In genomic region chr3:4449043-4449803, GRCh38 we compare ENCODE assay signal across 20 cellular contexts.
"Had no signal": no experiment of that assay in that cellular context is flagged by ENCODE, and none has a peak within 500 bp of the region (broad histone marks: within the 10 kb centered on the region; RNA-seq: fewer than 3 reads in every experiment).

No MANE protein-coding gene starts in this region.

- H3K4me1 ChIP-seq: foreskin keratinocyte, pancreas, suprapubic skin, thyroid gland, upper lobe of left lung, uterus had no signal

- H3K36me3 ChIP-seq: pancreas, uterus had no signal

- H3K9me3 Mint-ChIP-seq: naive B cell; nephron; stimulated activated naive B cell treated with anti-CD40 and anti-IgM and Interleukin-4, amounts not matched to agents 10 μg/mL and 1 μg/mL and 100 μg/mL, for 72 hours had no signal

- H3K27me3 Mint-ChIP-seq: naive B cell; progenitor cell of endocrine pancreas; stimulated activated naive B cell treated with anti-CD40 and anti-IgM and Interleukin-4, amounts not matched to agents 10 μg/mL and 1 μg/mL and 100 μg/mL, for 72 hours had no signal

- DNase-seq: foreskin keratinocyte; head of caudate nucleus; hippocampal formation; left colon; left ventricle myocardium superior; mesenchymal stem cell; naive B cell; occipital lobe; pancreas; right cardiac atrium; stimulated activated CD4-positive, alpha-beta T cell treated with anti-CD3 and anti-CD28 coated beads, Interleukin-4, amount 100 ng/mL, for 1 hour; stimulated activated naive B cell treated with anti-CD40 and anti-IgM and Interleukin-4, amounts not matched to agents 10 μg/mL and 1 μg/mL and 100 μg/mL, for 72 hours; thyroid gland; upper lobe of left lung; uterus had no signal

- H3K4me1 Mint-ChIP-seq: nephron had no signal

- ATAC-seq: foreskin keratinocyte; left colon; left ventricle myocardium superior; pancreas; right cardiac atrium; stimulated activated naive B cell treated with anti-CD40 and anti-IgM and Interleukin-4, amounts not matched to agents 10 μg/mL and 1 μg/mL and 100 μg/mL, for 72 hours had no signal

- H3K27me3 ChIP-seq: foreskin keratinocyte, pancreas, suprapubic skin, thyroid gland, upper lobe of left lung, uterus had no signal

- H3K27ac Mint-ChIP-seq: progenitor cell of endocrine pancreas; stimulated activated naive B cell treated with anti-CD40 and anti-IgM and Interleukin-4, amounts not matched to agents 10 μg/mL and 1 μg/mL and 100 μg/mL, for 72 hours had no signal

- FAIRE-seq: pancreas had no signal

- H3K27ac ChIP-seq: foreskin keratinocyte, pancreas, suprapubic skin, thyroid gland, upper lobe of left lung, uterus had no signal

- H3K4me2 ChIP-seq: smooth muscle cell had no signal

- H3K4me3 ChIP-seq: lung, pancreas, smooth muscle cell, suprapubic skin, thyroid gland, upper lobe of left lung, uterus had no signal

- H3K4me3 Mint-ChIP-seq: nephron; stimulated activated naive B cell treated with anti-CD40 and anti-IgM and Interleukin-4, amounts not matched to agents 10 μg/mL and 1 μg/mL and 100 μg/mL, for 72 hours had no signal

- H3K9me3 ChIP-seq: pancreas, suprapubic skin, thyroid gland, upper lobe of left lung, uterus had no signal
